In the genomic region with DNA sequence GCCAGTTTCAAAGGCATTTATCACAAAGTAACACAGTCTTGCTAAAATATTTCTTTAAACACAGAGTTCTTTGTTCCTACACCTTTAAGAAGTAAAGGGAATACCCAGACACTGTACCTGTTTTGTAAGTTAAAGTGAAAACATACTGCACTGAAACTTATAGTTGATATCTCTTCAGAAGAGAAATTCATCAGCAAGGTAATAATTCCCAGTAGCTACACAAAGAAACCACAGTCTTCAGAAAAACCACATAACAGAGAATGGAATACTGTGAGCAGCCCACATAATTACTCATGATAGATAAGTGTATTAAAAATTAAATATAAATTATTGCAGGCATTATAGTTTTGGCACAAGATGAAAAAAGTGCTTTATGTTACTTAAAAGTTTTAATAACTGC, we compare ENCODE assay signal across 17 cellular contexts.
A peak's percentile ranks its signal among the peaks of the same experiment; 100 is the strongest.
DNase-seq lines count a peak whose midpoint lies in the region; ATAC-seq and TF ChIP-seq lines count a peak whose summit lies in the region.
"Had no signal": no experiment of that assay in that cellular context is flagged by ENCODE, and none has a peak within 500 bp of the region (broad histone marks: within the 10 kb centered on the region; RNA-seq: fewer than 3 reads in every experiment).

No MANE protein-coding gene starts in this region.

- no peak for TF ChIP-seq CTCF in DND-41 (IDR thresholded peaks at IDR 0.05; ENCODE audit: borderline replicate concordance, extremely low read depth, low read length, poor library complexity, severe bottlenecking)
- no peak for TF ChIP-seq CTCF in smooth muscle cell (IDR thresholded peaks at IDR 0.05; ENCODE audit: borderline replicate concordance, insufficient read depth, poor library complexity, severe bottlenecking)
- TF ChIP-seq CTCF in left ventricle myocardium inferior (IDR thresholded peaks at IDR 0.05; ENCODE audit: borderline replicate concordance): no peak

- no peak overlapping the region for H3K4me3 ChIP-seq in DND-41 (ENCODE audit: low read depth in 1 of 2, low read length in 2 of 2)
- H3K4me3 ChIP-seq in smooth muscle cell: no peak overlapping the region
- H3K4me3 ChIP-seq in left ventricle myocardium inferior: no peak overlapping the region
- H3K4me3 ChIP-seq: BLaER1 treated with 17β-estradiol and CSF1 and Interleukin-3, amounts not matched to agents 10 nM and 100 nM had no signal

- DNase-seq in DND-41 (no peak), amniotic epithelial cell (ENCODE audit: low read depth) (peak; percentile 60), glomerular visceral epithelial cell (ENCODE audit: extremely low spot score) (peak; percentile 7), smooth muscle cell (lab: John Stamatoyannopoulos, UW; ENCODE audit: unreplicated experiment) (no peak), SKM-1 treated with dmso at 0.1 percent for 144 hours (lab: John Stamatoyannopoulos, UW; ENCODE audit: unreplicated experiment) (no peak), amniotic stem cell (lab: John Stamatoyannopoulos, UW) (no peak), left ventricle myocardium inferior (no peak)
- DNase-seq: ACHN; Calu3; CD4-positive, CD25-positive, alpha-beta regulatory T cell; DMS 273 treated with DMSO at 0.1 percent for 48 hours; DMS79; EL; HCEC 1CT; HFFc6 had no signal

- no peak overlapping the region for H2AFZ ChIP-seq in DND-41 (ENCODE audit: low read depth, low read length)
- no peak overlapping the region for H2AFZ ChIP-seq in smooth muscle cell (ENCODE audit: low read depth)

- H3K36me3 ChIP-seq in DND-41 (ENCODE audit: insufficient read depth, low read length) (no peaks in the 10 kb centered on the region), smooth muscle cell (ENCODE audit: low read depth) (no peaks in the 10 kb centered on the region), left ventricle myocardium inferior (no peaks in the 10 kb centered on the region)
- H3K36me3 ChIP-seq: BLaER1 treated with 17β-estradiol and CSF1 and Interleukin-3, amounts not matched to agents 10 nM and 100 nM had no signal

- no peaks in the 10 kb centered on the region for H3K79me2 ChIP-seq in DND-41 (ENCODE audit: insufficient read depth, low read length)
- H3K79me2 ChIP-seq in smooth muscle cell (ENCODE audit: low read depth): no peaks in the 10 kb centered on the region

- no peaks in the 10 kb centered on the region for H3K27me3 ChIP-seq in DND-41 (ENCODE audit: insufficient read depth, low read length, poor library complexity)
- no peaks in the 10 kb centered on the region for H3K27me3 ChIP-seq in smooth muscle cell (ENCODE audit: low read depth)
- H3K27me3 ChIP-seq in left ventricle myocardium inferior (ENCODE audit: low read depth): peaks cover 23% of the 10 kb centered on the region
- H3K27me3 ChIP-seq: BLaER1 treated with 17β-estradiol and CSF1 and Interleukin-3, amounts not matched to agents 10 nM and 100 nM had no signal

- H3K4me1 ChIP-seq in DND-41 (ENCODE audit: insufficient read depth, low read length) (peaks cover 9% of the 10 kb centered on the region), smooth muscle cell (ENCODE audit: low read depth) (peaks cover 15% of the 10 kb centered on the region), left ventricle myocardium inferior (peaks cover 9% of the 10 kb centered on the region)

- no peak overlapping the region for H3K9ac ChIP-seq in DND-41 (ENCODE audit: low read depth, low read length)
- no peak overlapping the region for H3K9ac ChIP-seq in smooth muscle cell (ENCODE audit: low read depth)
- H3K9ac ChIP-seq: BLaER1 treated with 17β-estradiol and CSF1 and Interleukin-3, amounts not matched to agents 10 nM and 100 nM had no signal

- ATAC-seq in DND-41 (ENCODE audit: insufficient read depth, low read depth): peak; percentile 80

- no peak overlapping the region for H3K27ac ChIP-seq in DND-41 (ENCODE audit: low read length)
- peak overlapping the region; percentile 18 for H3K27ac ChIP-seq in smooth muscle cell (ENCODE audit: low read depth)
- no peak overlapping the region for H3K27ac ChIP-seq in left ventricle myocardium inferior (replicated peaks)
- H3K27ac ChIP-seq: BLaER1 treated with 17β-estradiol and CSF1 and Interleukin-3, amounts not matched to agents 10 nM and 100 nM; HL-60 had no signal

- H4K20me1 ChIP-seq in DND-41 (ENCODE audit: insufficient read depth, low read length): no peaks in the 10 kb centered on the region
- H4K20me1 ChIP-seq in smooth muscle cell (ENCODE audit: low read depth): no peaks in the 10 kb centered on the region
- H4K20me1 ChIP-seq: BLaER1 treated with 17β-estradiol and CSF1 and Interleukin-3, amounts not matched to agents 10 nM and 100 nM had no signal

- H3K9me3 ChIP-seq in DND-41 (ENCODE audit: insufficient read depth, low read length, severe bottlenecking) (no peaks in the 10 kb centered on the region), smooth muscle cell (replicated peaks; ENCODE audit: low read depth) (no peaks in the 10 kb centered on the region), left ventricle myocardium inferior (replicated peaks) (no peaks in the 10 kb centered on the region)

- H3F3A ChIP-seq in smooth muscle cell (ENCODE audit: low read depth): peaks cover 8% of the 10 kb centered on the region

- intact Hi-C loops in left ventricle myocardium inferior (cut with micrococcal nuclease): no loop called here

- H3K4me2 ChIP-seq in DND-41 (ENCODE audit: insufficient read depth, low read length) (no peak overlapping the region), smooth muscle cell (peak overlapping the region; percentile 45)
- H3K4me2 ChIP-seq: BLaER1 treated with 17β-estradiol and CSF1 and Interleukin-3, amounts not matched to agents 10 nM and 100 nM had no signal

Comparison
In these comparisons a context has a peak if more than half of its experiments do, and no peak if none do; other contexts are left out.
1. DNase-seq: peak in amniotic epithelial cell (single experiment) and glomerular visceral epithelial cell (single experiment); none in DND-41 (single experiment), smooth muscle cell (single experiment), SKM-1 treated with dmso at 0.1 percent for 144 hours (single experiment), amniotic stem cell (single experiment) and left ventricle myocardium inferior (single experiment).